ENCODE assay signal across 1 cellular context in the genomic region with DNA sequence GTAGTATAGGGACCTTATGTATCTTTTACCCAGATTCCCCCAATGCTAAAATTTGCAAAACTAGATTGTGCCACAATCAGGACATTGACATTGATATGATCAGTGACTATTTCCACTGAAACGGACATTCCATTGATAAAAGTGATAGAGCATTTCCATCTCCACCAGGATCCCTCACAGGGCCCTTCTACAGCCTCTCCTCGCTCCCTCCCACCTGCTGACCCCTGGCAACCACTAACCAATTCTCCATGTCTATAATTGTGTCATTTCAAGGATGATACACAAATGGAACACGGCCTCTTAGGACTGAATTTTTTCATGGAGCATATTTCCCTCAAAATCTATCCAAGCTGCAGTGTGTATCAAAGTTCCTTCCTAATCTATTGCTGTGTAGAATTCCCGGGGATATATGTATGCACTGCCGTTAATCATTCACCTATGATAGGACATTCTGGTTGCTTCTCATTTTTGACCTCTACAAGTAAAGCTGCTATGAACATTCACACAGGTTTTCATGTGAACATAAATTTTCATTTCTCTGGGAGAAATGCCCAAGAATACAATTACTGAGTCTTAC.
TF ChIP-seq lines count a peak whose summit lies in the region.

No MANE protein-coding gene starts in this region.

TF ChIP-seq in HepG2, 621 proteins besides CTCF, POLR2A, EP300 and RAD21 (continued from another document and continues in another):
- no peak for TF ChIP-seq ZBTB49 (CRISPR knock-in tag; IDR thresholded peaks at IDR 0.05; ENCODE audit: borderline replicate concordance)
- TF ChIP-seq ZIK1 (CRISPR knock-in tag; IDR thresholded peaks at IDR 0.05; ENCODE audit: borderline replicate concordance, low read depth): no peak
- TF ChIP-seq ETV5 (CRISPR knock-in tag; IDR thresholded peaks at IDR 0.05; ENCODE audit: borderline replicate concordance): no peak
- TF ChIP-seq DMTF1 (CRISPR knock-in tag; IDR thresholded peaks at IDR 0.05): no peak
- TF ChIP-seq HNRNPUL1 (IDR thresholded peaks at IDR 0.05; ENCODE audit: low read depth, low read length): peak; percentile 82; the same call in 1 of the 2 replicates
- TF ChIP-seq, protein P1, sequence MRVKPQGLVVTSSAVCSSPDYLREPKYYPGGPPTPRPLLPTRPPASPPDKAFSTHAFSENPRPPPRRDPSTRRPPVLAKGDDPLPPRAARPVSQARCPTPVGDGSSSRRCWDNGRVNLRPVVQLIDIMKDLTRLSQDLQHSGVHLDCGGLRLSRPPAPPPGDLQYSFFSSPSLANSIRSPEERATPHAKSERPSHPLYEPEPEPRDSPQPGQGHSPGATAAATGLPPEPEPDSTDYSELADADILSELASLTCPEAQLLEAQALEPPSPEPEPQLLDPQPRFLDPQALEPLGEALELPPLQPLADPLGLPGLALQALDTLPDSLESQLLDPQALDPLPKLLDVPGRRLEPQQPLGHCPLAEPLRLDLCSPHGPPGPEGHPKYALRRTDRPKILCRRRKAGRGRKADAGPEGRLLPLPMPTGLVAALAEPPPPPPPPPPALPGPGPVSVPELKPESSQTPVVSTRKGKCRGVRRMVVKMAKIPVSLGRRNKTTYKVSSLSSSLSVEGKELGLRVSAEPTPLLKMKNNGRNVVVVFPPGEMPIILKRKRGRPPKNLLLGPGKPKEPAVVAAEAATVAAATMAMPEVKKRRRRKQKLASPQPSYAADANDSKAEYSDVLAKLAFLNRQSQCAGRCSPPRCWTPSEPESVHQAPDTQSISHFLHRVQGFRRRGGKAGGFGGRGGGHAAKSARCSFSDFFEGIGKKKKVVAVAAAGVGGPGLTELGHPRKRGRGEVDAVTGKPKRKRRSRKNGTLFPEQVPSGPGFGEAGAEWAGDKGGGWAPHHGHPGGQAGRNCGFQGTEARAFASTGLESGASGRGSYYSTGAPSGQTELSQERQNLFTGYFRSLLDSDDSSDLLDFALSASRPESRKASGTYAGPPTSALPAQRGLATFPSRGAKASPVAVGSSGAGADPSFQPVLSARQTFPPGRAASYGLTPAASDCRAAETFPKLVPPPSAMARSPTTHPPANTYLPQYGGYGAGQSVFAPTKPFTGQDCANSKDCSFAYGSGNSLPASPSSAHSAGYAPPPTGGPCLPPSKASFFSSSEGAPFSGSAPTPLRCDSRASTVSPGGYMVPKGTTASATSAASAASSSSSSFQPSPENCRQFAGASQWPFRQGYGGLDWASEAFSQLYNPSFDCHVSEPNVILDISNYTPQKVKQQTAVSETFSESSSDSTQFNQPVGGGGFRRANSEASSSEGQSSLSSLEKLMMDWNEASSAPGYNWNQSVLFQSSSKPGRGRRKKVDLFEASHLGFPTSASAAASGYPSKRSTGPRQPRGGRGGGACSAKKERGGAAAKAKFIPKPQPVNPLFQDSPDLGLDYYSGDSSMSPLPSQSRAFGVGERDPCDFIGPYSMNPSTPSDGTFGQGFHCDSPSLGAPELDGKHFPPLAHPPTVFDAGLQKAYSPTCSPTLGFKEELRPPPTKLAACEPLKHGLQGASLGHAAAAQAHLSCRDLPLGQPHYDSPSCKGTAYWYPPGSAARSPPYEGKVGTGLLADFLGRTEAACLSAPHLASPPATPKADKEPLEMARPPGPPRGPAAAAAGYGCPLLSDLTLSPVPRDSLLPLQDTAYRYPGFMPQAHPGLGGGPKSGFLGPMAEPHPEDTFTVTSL (CRISPR knock-in tag; IDR thresholded peaks at IDR 0.05; ENCODE audit: borderline replicate concordance): peak; percentile 59; the same call in 1 of the 2 replicates
- no peak for TF ChIP-seq MAFF (IDR thresholded peaks at IDR 0.05; ENCODE audit: low read depth, low read length)
- TF ChIP-seq THAP7 (CRISPR knock-in tag; IDR thresholded peaks at IDR 0.05): no peak
- 0 out of 2 replicates have a peak, but pooled peaks have one; percentile 11 for TF ChIP-seq SIX1 (CRISPR knock-in tag; IDR thresholded peaks at IDR 0.05; ENCODE audit: borderline replicate concordance)
- TF ChIP-seq SCMH1 (CRISPR knock-in tag; IDR thresholded peaks at IDR 0.05; ENCODE audit: borderline replicate concordance): no peak
- no peak for TF ChIP-seq BCL3 (CRISPR knock-in tag; IDR thresholded peaks at IDR 0.05)
- no peak for TF ChIP-seq NKX3-1 (CRISPR knock-in tag; IDR thresholded peaks at IDR 0.05)
- 0 out of 2 replicates have a peak, but pooled peaks have one; percentile 3 for TF ChIP-seq ZNF44 (CRISPR knock-in tag; IDR thresholded peaks at IDR 0.05)
- no peak for TF ChIP-seq ZNF34 (CRISPR knock-in tag; IDR thresholded peaks at IDR 0.05; ENCODE audit: borderline replicate concordance)
- no peak for TF ChIP-seq STAT5B (CRISPR knock-in tag; IDR thresholded peaks at IDR 0.05)
- no peak for TF ChIP-seq RARG (CRISPR knock-in tag; IDR thresholded peaks at IDR 0.05; ENCODE audit: low read depth)
- no peak for TF ChIP-seq ZNF589 (CRISPR knock-in tag; conservative IDR thresholded peaks at IDR 0.05)
- TF ChIP-seq, protein P2, sequence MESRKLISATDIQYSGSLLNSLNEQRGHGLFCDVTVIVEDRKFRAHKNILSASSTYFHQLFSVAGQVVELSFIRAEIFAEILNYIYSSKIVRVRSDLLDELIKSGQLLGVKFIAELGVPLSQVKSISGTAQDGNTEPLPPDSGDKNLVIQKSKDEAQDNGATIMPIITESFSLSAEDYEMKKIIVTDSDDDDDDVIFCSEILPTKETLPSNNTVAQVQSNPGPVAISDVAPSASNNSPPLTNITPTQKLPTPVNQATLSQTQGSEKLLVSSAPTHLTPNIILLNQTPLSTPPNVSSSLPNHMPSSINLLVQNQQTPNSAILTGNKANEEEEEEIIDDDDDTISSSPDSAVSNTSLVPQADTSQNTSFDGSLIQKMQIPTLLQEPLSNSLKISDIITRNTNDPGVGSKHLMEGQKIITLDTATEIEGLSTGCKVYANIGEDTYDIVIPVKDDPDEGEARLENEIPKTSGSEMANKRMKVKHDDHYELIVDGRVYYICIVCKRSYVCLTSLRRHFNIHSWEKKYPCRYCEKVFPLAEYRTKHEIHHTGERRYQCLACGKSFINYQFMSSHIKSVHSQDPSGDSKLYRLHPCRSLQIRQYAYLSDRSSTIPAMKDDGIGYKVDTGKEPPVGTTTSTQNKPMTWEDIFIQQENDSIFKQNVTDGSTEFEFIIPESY (CRISPR knock-in tag; IDR thresholded peaks at IDR 0.05): no peak
- peak; percentile 51; the same call in 1 of the 2 replicates for TF ChIP-seq SOX5 (CRISPR knock-in tag; IDR thresholded peaks at IDR 0.05; ENCODE audit: borderline replicate concordance)
- TF ChIP-seq ZNF430 (CRISPR knock-in tag; IDR thresholded peaks at IDR 0.05): no peak
- TF ChIP-seq ERF (CRISPR knock-in tag; IDR thresholded peaks at IDR 0.05): peak; percentile 4; the same call in 1 of the 2 replicates
- no peak for TF ChIP-seq ZFAT (CRISPR knock-in tag; conservative IDR thresholded peaks at IDR 0.05)
- no peak for TF ChIP-seq ZBTB26 (CRISPR knock-in tag; IDR thresholded peaks at IDR 0.05; ENCODE audit: borderline replicate concordance)
- no peak; the same call in 1 of the 2 replicates for TF ChIP-seq PHF21A (CRISPR knock-in tag; IDR thresholded peaks at IDR 0.05)
- 0 out of 2 replicates have a peak, but pooled peaks have one; percentile 6 for TF ChIP-seq GATAD1 (CRISPR knock-in tag; IDR thresholded peaks at IDR 0.05)
- TF ChIP-seq TCF7 (IDR thresholded peaks at IDR 0.05; ENCODE audit: low read depth): no peak
- TF ChIP-seq ZNF263 (CRISPR knock-in tag; IDR thresholded peaks at IDR 0.05): no peak
- TF ChIP-seq ZNF292 (CRISPR knock-in tag; IDR thresholded peaks at IDR 0.05; ENCODE audit: borderline replicate concordance, low read depth): 0 out of 2 replicates have a peak, but pooled peaks have one; percentile 7
- TF ChIP-seq LBX2 (CRISPR knock-in tag; IDR thresholded peaks at IDR 0.05; ENCODE audit: borderline replicate concordance): no peak
- TF ChIP-seq SRF (IDR thresholded peaks at IDR 0.05; ENCODE audit: low read depth, low read length): no peak
- TF ChIP-seq HOMEZ (CRISPR knock-in tag; IDR thresholded peaks at IDR 0.05; ENCODE audit: low read depth): no peak
- no peak for TF ChIP-seq E2F1 (CRISPR knock-in tag; IDR thresholded peaks at IDR 0.05)
- TF ChIP-seq NFKBIZ (CRISPR knock-in tag; IDR thresholded peaks at IDR 0.05): no peak
- TF ChIP-seq TSC22D2 (CRISPR knock-in tag; IDR thresholded peaks at IDR 0.05; ENCODE audit: borderline replicate concordance): no peak
- no peak for TF ChIP-seq ZNF816 (CRISPR knock-in tag; IDR thresholded peaks at IDR 0.05; ENCODE audit: borderline replicate concordance)
- no peak; the same call in 1 of the 2 replicates for TF ChIP-seq JUNB (CRISPR knock-in tag; IDR thresholded peaks at IDR 0.05; ENCODE audit: borderline replicate concordance)
- no peak for TF ChIP-seq ZNF180 (CRISPR knock-in tag; IDR thresholded peaks at IDR 0.05; ENCODE audit: borderline replicate concordance, low read depth)
- TF ChIP-seq ZNF383 (CRISPR knock-in tag; IDR thresholded peaks at IDR 0.05; ENCODE audit: borderline replicate concordance): no peak
- TF ChIP-seq ZNF569 (CRISPR knock-in tag; IDR thresholded peaks at IDR 0.05; ENCODE audit: borderline replicate concordance): no peak
